ENCODE assay signal across 11 cellular contexts in the genomic region with DNA sequence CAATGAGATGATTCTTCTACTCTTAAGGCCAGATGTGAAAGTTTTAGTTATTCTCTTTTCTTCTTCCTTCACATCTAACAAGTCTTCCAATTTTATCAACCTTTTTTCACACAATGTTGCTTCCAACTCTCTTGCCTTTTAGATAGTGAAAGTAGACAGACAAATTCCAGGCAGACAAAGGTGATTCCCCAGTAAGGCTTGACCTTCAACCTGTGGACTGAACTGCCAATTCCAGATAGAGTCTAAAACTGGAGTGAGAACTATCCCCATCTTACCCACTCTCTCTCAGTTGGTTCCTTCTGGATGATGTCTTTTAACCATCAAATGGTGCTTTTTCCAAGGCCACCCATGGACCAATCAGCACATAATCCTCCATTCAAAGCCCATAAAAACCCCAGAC.
"Had no signal": no experiment of that assay in that cellular context is flagged by ENCODE, and none has a peak within 500 bp of the region (broad histone marks: within the 10 kb centered on the region; RNA-seq: fewer than 3 reads in every experiment).

No MANE protein-coding gene starts in this region.

- H3K9me3 ChIP-seq: HAP-1 had no signal

- H3K4me2 ChIP-seq: GM23338 had no signal

- H3K9me3 Mint-ChIP-seq: H9 had no signal

- FAIRE-seq: H1, H54 had no signal

- ATAC-seq: GM23338, HCT116 had no signal

- H3K27ac Mint-ChIP-seq: GM23338, H9, HFFc6 had no signal

- H3K4me3 Mint-ChIP-seq: GM23338, H9, HFFc6 had no signal

- H2AFZ ChIP-seq: GM23248, GM23338 had no signal

- H3K4me1 ChIP-seq: HAP-1 had no signal

- DNase-seq: GM23248, GOT3, H7, H9, HCEC 1CT, HFFc6 had no signal

- H3K9ac ChIP-seq: GM23248 had no signal

- H3K4me3 ChIP-seq: GM23248, GM23338, HAP-1 had no signal

- H3K36me3 ChIP-seq: HAP-1 had no signal

- H3K27ac ChIP-seq: GM23248 had no signal
